ENCODE assay signal across 31 cellular contexts in the genomic region with DNA sequence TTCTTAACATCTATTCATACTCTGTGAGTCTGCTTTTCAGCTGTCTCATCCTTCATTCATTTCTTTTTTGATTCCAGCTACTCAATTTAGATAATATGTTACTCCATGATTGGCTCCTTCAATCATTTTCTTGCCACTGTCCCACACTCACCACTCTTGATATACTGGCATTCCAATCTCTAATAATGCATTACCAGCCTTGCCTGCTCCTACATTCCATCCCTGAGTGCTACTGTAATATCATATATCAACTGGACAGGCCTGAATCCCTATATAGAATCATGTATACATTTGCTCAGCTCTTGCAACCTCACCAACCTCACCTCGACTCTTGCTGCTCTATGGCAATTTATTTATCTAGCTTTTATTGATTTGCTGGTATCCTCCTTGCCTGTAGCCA. TPM values are rescaled to one million over a fixed set of nuclear protein-coding genes. Genes with fewer than 3 reads are reported as not detected.
"Had no signal": no experiment of that assay in that cellular context is flagged by ENCODE, and none has a peak within 500 bp of the region (broad histone marks: within the 10 kb centered on the region; RNA-seq: fewer than 3 reads in every experiment).

No MANE protein-coding gene starts in this region.

- H3K9me3 Mint-ChIP-seq: stimulated activated memory B cell treated with anti-CD40 and anti-IgM and Interleukin-4, amounts not matched to agents 10 μg/mL and 1 μg/mL and 100 μg/mL, for 72 hours; stimulated activated naive B cell treated with anti-CD40 and anti-IgM and Interleukin-4, amounts not matched to agents 10 μg/mL and 1 μg/mL and 100 μg/mL, for 72 hours; stimulated activated naive CD8-positive, alpha-beta T cell treated with anti-CD3 and anti-CD28 coated beads, Interleukin-15, Interleukin-2, amounts not matched to agents 100 ng/mL and 50 ng/mL, for 24 hours; type B pancreatic cell had no signal

- H3K4me3 ChIP-seq: stomach, suprapubic skin, testis, thoracic aorta, thyroid gland, tibial artery, tibial nerve, transverse colon, upper lobe of left lung, upper lobe of right lung, uterus, vagina had no signal

- H3K4me1 ChIP-seq: stomach, suprapubic skin, testis, thyroid gland, tibial artery, tibial nerve, upper lobe of left lung, upper lobe of right lung, uterus, vagina had no signal

- H3K36me3 Mint-ChIP-seq: stimulated activated effector memory CD8-positive, alpha-beta T cell treated with anti-CD3 and anti-CD28 coated beads, Interleukin-12 subunit alpha, Interleukin-12 subunit beta, amount 100 ng/mL, for 72 hours; stimulated activated memory B cell treated with anti-CD40 and anti-IgM and Interleukin-4, amounts not matched to agents 10 μg/mL and 1 μg/mL and 100 μg/mL, for 72 hours; stimulated activated naive B cell treated with anti-CD40 and anti-IgM and Interleukin-4, amounts not matched to agents 10 μg/mL and 1 μg/mL and 100 μg/mL, for 72 hours; type B pancreatic cell had no signal

- H3K4me1 Mint-ChIP-seq: stimulated activated effector memory CD8-positive, alpha-beta T cell treated with anti-CD3 and anti-CD28 coated beads, Interleukin-12 subunit alpha, Interleukin-12 subunit beta, amount 100 ng/mL, for 72 hours; stimulated activated memory B cell treated with anti-CD40 and anti-IgM and Interleukin-4, amounts not matched to agents 10 μg/mL and 1 μg/mL and 100 μg/mL, for 72 hours; stimulated activated naive B cell treated with anti-CD40 and anti-IgM and Interleukin-4, amounts not matched to agents 10 μg/mL and 1 μg/mL and 100 μg/mL, for 72 hours; stimulated activated naive CD8-positive, alpha-beta T cell treated with anti-CD3 and anti-CD28 coated beads, Interleukin-15, amount 100 ng/mL, for 72 hours had no signal

- H3K36me3 ChIP-seq: stomach, suprapubic skin, thoracic aorta, thyroid gland, tibial artery, tibial nerve, transverse colon, upper lobe of left lung, upper lobe of right lung, uterus, vagina had no signal

- H3K27me3 Mint-ChIP-seq: stimulated activated memory B cell treated with anti-CD40 and anti-IgM and Interleukin-4, amounts not matched to agents 10 μg/mL and 1 μg/mL and 100 μg/mL, for 72 hours; stimulated activated naive B cell treated with anti-CD40 and anti-IgM and Interleukin-4, amounts not matched to agents 10 μg/mL and 1 μg/mL and 100 μg/mL, for 72 hours; stimulated activated naive CD8-positive, alpha-beta T cell treated with anti-CD3 and anti-CD28 coated beads, Interleukin-15, amount 100 ng/mL, for 72 hours; stimulated activated naive CD8-positive, alpha-beta T cell treated with anti-CD3 and anti-CD28 coated beads, Interleukin-15, Interleukin-2, amounts not matched to agents 100 ng/mL and 50 ng/mL, for 24 hours; type B pancreatic cell had no signal

- ATAC-seq: stimulated activated effector memory CD8-positive, alpha-beta T cell treated with anti-CD3 and anti-CD28 coated beads, Interleukin-12 subunit alpha, Interleukin-12 subunit beta, amount 100 ng/mL, for 72 hours; stimulated activated memory B cell treated with anti-CD40 and anti-IgM and Interleukin-4, amounts not matched to agents 10 μg/mL and 1 μg/mL and 100 μg/mL, for 72 hours; stimulated activated naive B cell treated with anti-CD40 and anti-IgM and Interleukin-4, amounts not matched to agents 10 μg/mL and 1 μg/mL and 100 μg/mL, for 72 hours; stimulated activated naive CD8-positive, alpha-beta T cell treated with anti-CD3 and anti-CD28 coated beads, Interleukin-15, amount 100 ng/mL, for 72 hours; stimulated activated naive CD8-positive, alpha-beta T cell treated with anti-CD3 and anti-CD28 coated beads, Interleukin-15, Interleukin-2, amounts not matched to agents 100 U/mL and 50 U/mL, for 24 hours; upper lobe of right lung had no signal

- H3K9me3 ChIP-seq: stomach, suprapubic skin, testis, thoracic aorta, thyroid gland, tibial artery, tibial nerve, transverse colon, upper lobe of left lung, upper lobe of right lung, uterus, vagina had no signal

- H3K27me3 ChIP-seq: stomach, suprapubic skin, testis, thyroid gland, tibial artery, tibial nerve, transverse colon, upper lobe of left lung, upper lobe of right lung, uterus, vagina had no signal

- DNase-seq: stimulated activated CD4-positive, alpha-beta T cell treated with anti-CD3 and anti-CD28 coated beads, Interleukin-2, amount 100 ng/mL, for 48 hours; stimulated activated CD4-positive, alpha-beta T cell treated with anti-CD3 and anti-CD28 coated beads, Interleukin-4, amount 100 ng/mL, for 1 hour; stimulated activated CD4-positive, alpha-beta T cell treated with anti-CD3 and anti-CD28 coated beads, Interleukin-4, amount 100 ng/mL, for 24 hours; stimulated activated CD4-positive, alpha-beta T cell treated with anti-CD3 and anti-CD28 coated beads, Interleukin-4, amount 100 ng/mL, for 4 hours; stimulated activated CD8-positive, alpha-beta memory T cell treated with anti-CD3 and anti-CD28 coated beads, Interleukin-4, amount 100 ng/mL, for 48 hours; stimulated activated naive B cell treated with anti-CD40 and anti-IgM and Interleukin-4, amounts not matched to agents 10 μg/mL and 1 μg/mL and 100 μg/mL, for 72 hours; stimulated activated naive CD4-positive, alpha-beta T cell; stimulated activated naive CD4-positive, alpha-beta T cell treated with Interleukin-2 at 50 U/mL for 16 hours; stimulated activated naive CD8-positive, alpha-beta T cell treated with anti-CD3 and anti-CD28 coated beads, Interleukin-15, amount 100 ng/mL, for 72 hours; stimulated activated naive CD8-positive, alpha-beta T cell treated with anti-CD3 and anti-CD28 coated beads, Interleukin-15, Interleukin-2, amounts not matched to agents 100 U/mL and 50 U/mL, for 24 hours; stomach; substantia nigra; testis; thyroid gland; tibial artery; transverse colon; upper lobe of left lung; upper lobe of right lung; uterus had no signal

- H3K27ac ChIP-seq: stomach, suprapubic skin, testis, thoracic aorta, thyroid gland, tibial artery, tibial nerve, transverse colon, upper lobe of left lung, upper lobe of right lung, uterus, vagina had no signal

- H3K4me3 Mint-ChIP-seq: stimulated activated effector memory CD8-positive, alpha-beta T cell treated with anti-CD3 and anti-CD28 coated beads, Interleukin-12 subunit alpha, Interleukin-12 subunit beta, amount 100 ng/mL, for 72 hours; stimulated activated memory B cell treated with anti-CD40 and anti-IgM and Interleukin-4, amounts not matched to agents 10 μg/mL and 1 μg/mL and 100 μg/mL, for 72 hours; stimulated activated naive B cell treated with anti-CD40 and anti-IgM and Interleukin-4, amounts not matched to agents 10 μg/mL and 1 μg/mL and 100 μg/mL, for 72 hours; stimulated activated naive CD8-positive, alpha-beta T cell treated with anti-CD3 and anti-CD28 coated beads, Interleukin-15, amount 100 ng/mL, for 72 hours; stimulated activated naive CD8-positive, alpha-beta T cell treated with anti-CD3 and anti-CD28 coated beads, Interleukin-15, Interleukin-2, amounts not matched to agents 100 ng/mL and 50 ng/mL, for 24 hours; type B pancreatic cell had no signal

- H3K27ac Mint-ChIP-seq: stimulated activated effector memory CD8-positive, alpha-beta T cell treated with anti-CD3 and anti-CD28 coated beads, Interleukin-12 subunit alpha, Interleukin-12 subunit beta, amount 100 ng/mL, for 72 hours; stimulated activated memory B cell treated with anti-CD40 and anti-IgM and Interleukin-4, amounts not matched to agents 10 μg/mL and 1 μg/mL and 100 μg/mL, for 72 hours; stimulated activated naive B cell treated with anti-CD40 and anti-IgM and Interleukin-4, amounts not matched to agents 10 μg/mL and 1 μg/mL and 100 μg/mL, for 72 hours; stimulated activated naive CD8-positive, alpha-beta T cell treated with anti-CD3 and anti-CD28 coated beads, Interleukin-15, amount 100 ng/mL, for 72 hours; stimulated activated naive CD8-positive, alpha-beta T cell treated with anti-CD3 and anti-CD28 coated beads, Interleukin-15, Interleukin-2, amounts not matched to agents 100 ng/mL and 50 ng/mL, for 24 hours; type B pancreatic cell had no signal

RNA-seq across cellular contexts. Expression of a gene that starts 45.0 kb away (rescaled TPM):
- total RNA-seq: subcutaneous adipose tissue, suprapubic skin, temporal lobe, testis, thoracic aorta, thyroid gland, tibial nerve, upper lobe of left lung, upper lobe of right lung, ureter, urinary bladder, uterus, vagina had no signal
- polyA plus RNA-seq: stomach, urinary bladder had no signal
